1 cellular context compared by ENCODE assay signal in genomic region chr12:53743277-53744129, GRCh38.
TF ChIP-seq lines count a peak whose summit lies in the region.

No MANE protein-coding gene starts in this region.

TF ChIP-seq in GM12878, 131 proteins besides CTCF, POLR2A, EP300 and RAD21 (continued from another document):
- TF ChIP-seq CUX1 (IDR thresholded peaks at IDR 0.05; ENCODE audit: insufficient replicate concordance, low read depth, low read length) (peak; percentile 22), SMC3 (IDR thresholded peaks at IDR 0.05; ENCODE audit: borderline replicate concordance, low read length) (peak; percentile 88)
